Comparison of ENCODE assay signal across 8 cellular contexts in genomic region chr9:101398930-101399640, GRCh38. TPM values are rescaled to one million over a fixed set of nuclear protein-coding genes. Genes with fewer than 3 reads are reported as not detected.
A peak's percentile ranks its signal among the peaks of the same experiment; 100 is the strongest.
DNase-seq lines count a peak whose midpoint lies in the region; ATAC-seq and TF ChIP-seq lines count a peak whose summit lies in the region.

No MANE protein-coding gene starts in this region.

- H3K9me3 Mint-ChIP-seq in brain = peaks cover 37 to 53% (median 52%) of the 10 kb centered on the region in 5 experiments
- peaks cover 10 to 11% of the 10 kb centered on the region in 2 donors for H3K9me3 Mint-ChIP-seq in stimulated activated naive B cell treated with anti-CD40 and anti-IgM and Interleukin-4, amounts not matched to agents 10 μg/mL and 1 μg/mL and 100 μg/mL, for 72 hours

- peak overlapping the region; percentile 88 for H3K4me2 ChIP-seq in Karpas-422 (ENCODE audit: low read depth, low read length, poor library complexity, severe bottlenecking)

- H3K4me3 Mint-ChIP-seq in brain = peak overlapping the region; percentile 97 to 100 (median 98)
- H3K4me3 Mint-ChIP-seq in stimulated activated naive B cell treated with anti-CD40 and anti-IgM and Interleukin-4, amounts not matched to agents 10 μg/mL and 1 μg/mL and 100 μg/mL, for 72 hours = peak overlapping the region; percentile 95 to 96

- intact Hi-C loops in left colon (cut with DNase I, micrococcal nuclease) = loop anchor here in 1 of 2 donors (10.0 kb wide), 1 partner anchor 136 kb away; the partner anchor contains the start of gene RNF20

- H3K27me3 Mint-ChIP-seq in brain = peaks cover 14% of the 10 kb centered on the region
- H3K27me3 Mint-ChIP-seq in stimulated activated naive B cell treated with anti-CD40 and anti-IgM and Interleukin-4, amounts not matched to agents 10 μg/mL and 1 μg/mL and 100 μg/mL, for 72 hours = no peaks in the 10 kb centered on the region

- peaks cover 37% of the 10 kb centered on the region for H3K9me3 ChIP-seq in Karpas-422 (ENCODE audit: low read length)

- H3K9me2 ChIP-seq in Karpas-422 (replicated peaks; ENCODE audit: insufficient read depth, low read length) = no peaks in the 10 kb centered on the region

- H3K27ac ChIP-seq in Karpas-422 (ENCODE audit: low read length) = no peak overlapping the region; the same call in 1 of the 2 replicates

- DNase-seq in NCI-H748 (lab: John Stamatoyannopoulos, UW; ENCODE audit: unreplicated experiment) (peak; percentile 29), NCI-H748 treated with DMSO at 0.1 percent for 48 hours (lab: John Stamatoyannopoulos, UW) (no peak), Karpas-422 (no peak), left colon (no peak), NK-92 (lab: John Stamatoyannopoulos, UW; ENCODE audit: unreplicated experiment) (no peak), AML-193 (lab: John Stamatoyannopoulos, UW) (no peak)
- no peak for DNase-seq in stimulated activated naive B cell treated with anti-CD40 and anti-IgM and Interleukin-4, amounts not matched to agents 10 μg/mL and 1 μg/mL and 100 μg/mL, for 72 hours

- no peaks in the 10 kb centered on the region for H3K27me3 ChIP-seq in Karpas-422 (ENCODE audit: low read length)

- peak; percentile 19 for ATAC-seq in left colon
- ATAC-seq in stimulated activated naive B cell treated with anti-CD40 and anti-IgM and Interleukin-4, amounts not matched to agents 10 μg/mL and 1 μg/mL and 100 μg/mL, for 72 hours (replicated peaks) = peak; percentile 4 to 10

- H3K4me3 ChIP-seq in Karpas-422 (ENCODE audit: low read length) = peak overlapping the region; percentile 79

- H3K4me1 Mint-ChIP-seq in brain = peaks cover 80% of the 10 kb centered on the region
- peaks cover 37 to 68% of the 10 kb centered on the region in 2 donors for H3K4me1 Mint-ChIP-seq in stimulated activated naive B cell treated with anti-CD40 and anti-IgM and Interleukin-4, amounts not matched to agents 10 μg/mL and 1 μg/mL and 100 μg/mL, for 72 hours

- H3K79me2 ChIP-seq in Karpas-422 (ENCODE audit: low read length) = peaks cover 78% of the 10 kb centered on the region

- peak overlapping the region; percentile 98 to 100 (median 99) for H3K27ac Mint-ChIP-seq in brain
- peak overlapping the region; percentile 98 for H3K27ac Mint-ChIP-seq in stimulated activated naive B cell treated with anti-CD40 and anti-IgM and Interleukin-4, amounts not matched to agents 10 μg/mL and 1 μg/mL and 100 μg/mL, for 72 hours

- H3K36me3 Mint-ChIP-seq in brain = peaks cover 86% of the 10 kb centered on the region
- peaks cover 53 to 61% of the 10 kb centered on the region in 2 donors for H3K36me3 Mint-ChIP-seq in stimulated activated naive B cell treated with anti-CD40 and anti-IgM and Interleukin-4, amounts not matched to agents 10 μg/mL and 1 μg/mL and 100 μg/mL, for 72 hours

- peaks cover 69% of the 10 kb centered on the region for H3K36me3 ChIP-seq in Karpas-422 (ENCODE audit: insufficient read depth, low read length)

- no peaks in the 10 kb centered on the region for H4K20me1 ChIP-seq in Karpas-422 (ENCODE audit: insufficient read depth, low read depth, low read length)

- peak overlapping the region; percentile 75 for H3K9ac ChIP-seq in Karpas-422 (ENCODE audit: low read length)

- no peak for TF ChIP-seq CTCF in brain (conservative IDR thresholded peaks at IDR 0.05)

- peaks cover 19% of the 10 kb centered on the region for H3K4me1 ChIP-seq in Karpas-422 (ENCODE audit: low read length)

- H2AFZ ChIP-seq in Karpas-422 (ENCODE audit: low read length) = peak overlapping the region; percentile 73; the same call in 1 of the 2 replicates

RNA-seq across cellular contexts. Expression of gene ZNF189, which starts 0.4 kb away (rescaled TPM):
- total RNA-seq in Karpas-422 (2014; rRNA removed; shearing (Covaris generic); ENCODE audit: low replicate concordance) = 15.3 and 15.5 TPM in 2 replicates
- polyA plus RNA-seq in brain (ENCODE audit: insufficient read depth, low read depth, low replicate concordance) = 14.4 TPM
- 10 to 100 TPM; 14.1 to 17.5 TPM for total RNA-seq in left colon

RNA-seq across cellular contexts. Expression of gene MRPL50, which starts 0.7 kb away (rescaled TPM):
- total RNA-seq in Karpas-422 (2014; rRNA removed; shearing (Covaris generic); ENCODE audit: low replicate concordance) = 8.2 and 16.3 TPM in 2 replicates
- polyA plus RNA-seq in brain (ENCODE audit: insufficient read depth, low read depth, low replicate concordance) = 8.3 TPM
- total RNA-seq in left colon = 1 to 10 TPM; 8.1 to 8.8 TPM

RNA-seq across cellular contexts. Expression of gene BAAT, which starts 14.3 kb away (rescaled TPM):
- total RNA-seq in Karpas-422 (2014; rRNA removed; shearing (Covaris generic); ENCODE audit: low replicate concordance) = 0.19 TPM in 1 of 2 replicates, not detected in the other
- 0.19 TPM for polyA plus RNA-seq in brain (ENCODE audit: insufficient read depth, low read depth, low replicate concordance)
- not detected for total RNA-seq in left colon

RNA-seq across cellular contexts. Expression of gene ALDOB, which starts 36.5 kb away (rescaled TPM):
- not detected in 2 replicates for total RNA-seq in Karpas-422 (2014; rRNA removed; shearing (Covaris generic); ENCODE audit: low replicate concordance)
- 0.66 TPM for polyA plus RNA-seq in brain (ENCODE audit: insufficient read depth, low read depth, low replicate concordance)
- total RNA-seq in left colon = 10 to 100 TPM in 1 of 2 donors, 1 to 10 TPM in 1; 2.7 to 39.3 TPM
